Comparison of ENCODE assay signal across 10 cellular contexts in genomic region chr15:59296181-59296617, GRCh38.
DNase-seq lines count a peak whose midpoint lies in the region; ATAC-seq and TF ChIP-seq lines count a peak whose summit lies in the region.
"Had no signal": no experiment of that assay in that cellular context is flagged by ENCODE, and none has a peak within 500 bp of the region (broad histone marks: within the 10 kb centered on the region; RNA-seq: fewer than 3 reads in every experiment).

No MANE protein-coding gene starts in this region.

- H3K4me3 Mint-ChIP-seq in WTC11 = no peak overlapping the region

- DNase-seq in H4 (ENCODE audit: low spot score) = peak; percentile 83
- DNase-seq in WTC11 (ENCODE audit: low spot score) = no peak
- peak; percentile 81 for DNase-seq in foreskin melanocyte
- no peak for DNase-seq in midbrain (lab: John Stamatoyannopoulos, UW)
- no peak for DNase-seq in SIG-M5 treated with dmso at 0.1 percent for 504 hours (lab: John Stamatoyannopoulos, UW; ENCODE audit: unreplicated experiment)
- no peak for DNase-seq in DMS79 (lab: John Stamatoyannopoulos, UW)
- DNase-seq: activated CD8-positive, alpha-beta memory T cell treated with anti-CD3 and anti-CD28 coated beads, Interleukin-2, amount 50 U/mL, for 4 hours; NCI-H524 had no signal

- no peaks in the 10 kb centered on the region for H3K9me3 ChIP-seq in skeletal muscle tissue (ENCODE audit: control insufficient read depth in 3 of 3, low read length in 3 of 3)

- no peaks in the 10 kb centered on the region for H3K27me3 Mint-ChIP-seq in WTC11 (ENCODE audit: low read depth)

- TF ChIP-seq CTCF in WTC11 (IDR thresholded peaks at IDR 0.05) = no peak

- peak overlapping the region in 1 of 3 donors; percentile 3 for H3K9ac ChIP-seq in skeletal muscle tissue (ENCODE audit: low read depth in 1 of 3, low read length in 3 of 3)

- POLR2A ChIA-PET in WTC11 (lab: Charles Lee) = interaction anchor here (1.1 kb wide), 1 partner anchor 77 kb away, joined by 3 read pairs; the partner anchor contains the start of gene MYO1E

- ATAC-seq in WTC11 (no peak; the same call in none of the 2 replicates), HG02938 (IDR thresholded peaks at IDR 0.05; ENCODE audit: unreplicated experiment) (no peak)

- no peaks in the 10 kb centered on the region for H3K36me3 Mint-ChIP-seq in WTC11

- H3K36me3 ChIP-seq in skeletal muscle tissue (ENCODE audit: control insufficient read depth in 3 of 3, insufficient read depth in 3 of 3, low read length in 3 of 3) = no peaks in the 10 kb centered on the region

- H3K4me1 ChIP-seq in skeletal muscle tissue (ENCODE audit: control insufficient read depth in 3 of 3, insufficient read depth in 3 of 3, low read length in 3 of 3) = peaks cover 32 to 49% (median 32%) of the 10 kb centered on the region in 3 donors

- CTCF ChIA-PET in WTC11 (lab: Charles Lee) = interaction anchor here (1.2 kb wide), 1 partner anchor 49 kb away, joined by 3 read pairs; no protein-coding TSS in a partner anchor

- peak overlapping the region; percentile 79 for H3K27ac ChIP-seq in skeletal muscle tissue (ENCODE audit: low read depth, low read length)

- H3K9me3 Mint-ChIP-seq in WTC11 = no peaks in the 10 kb centered on the region

- peaks cover 59% of the 10 kb centered on the region for H3K4me1 Mint-ChIP-seq in WTC11

- H3K27ac Mint-ChIP-seq in WTC11 = peak overlapping the region; percentile 71

- no peaks in the 10 kb centered on the region for H3K27me3 ChIP-seq in skeletal muscle tissue (ENCODE audit: control insufficient read depth in 3 of 3, insufficient read depth in 3 of 3, low read length in 3 of 3)

- peak overlapping the region in 1 of 3 donors; percentile 33 for H3K4me3 ChIP-seq in skeletal muscle tissue (ENCODE audit: low read length in 3 of 3)

TF ChIP-seq in WTC11, 78 proteins besides CTCF, POLR2A, EP300 and RAD21 (continues in another document):
- TF ChIP-seq IRF1 (CRISPR knock-in tag; IDR thresholded peaks at IDR 0.05) (no peak), ZNF423 (CRISPR knock-in tag; IDR thresholded peaks at IDR 0.05) (no peak), ATF1 (CRISPR knock-in tag; IDR thresholded peaks at IDR 0.05) (no peak), PREB (CRISPR knock-in tag; IDR thresholded peaks at IDR 0.05; ENCODE audit: borderline replicate concordance) (no peak), ESRRA (CRISPR knock-in tag; IDR thresholded peaks at IDR 0.05; ENCODE audit: borderline replicate concordance) (no peak), NR2C2 (CRISPR knock-in tag; IDR thresholded peaks at IDR 0.05) (no peak), STAT6 (CRISPR knock-in tag; conservative IDR thresholded peaks at IDR 0.05; ENCODE audit: low read depth) (no peak), ATF6 (CRISPR knock-in tag; IDR thresholded peaks at IDR 0.05) (no peak), TEAD4 (CRISPR knock-in tag; IDR thresholded peaks at IDR 0.05) (no peak), ZBTB43 (CRISPR knock-in tag; IDR thresholded peaks at IDR 0.05) (no peak), ZNF138 (CRISPR knock-in tag; conservative IDR thresholded peaks at IDR 0.05) (no peak)
- TF ChIP-seq, protein P1, sequence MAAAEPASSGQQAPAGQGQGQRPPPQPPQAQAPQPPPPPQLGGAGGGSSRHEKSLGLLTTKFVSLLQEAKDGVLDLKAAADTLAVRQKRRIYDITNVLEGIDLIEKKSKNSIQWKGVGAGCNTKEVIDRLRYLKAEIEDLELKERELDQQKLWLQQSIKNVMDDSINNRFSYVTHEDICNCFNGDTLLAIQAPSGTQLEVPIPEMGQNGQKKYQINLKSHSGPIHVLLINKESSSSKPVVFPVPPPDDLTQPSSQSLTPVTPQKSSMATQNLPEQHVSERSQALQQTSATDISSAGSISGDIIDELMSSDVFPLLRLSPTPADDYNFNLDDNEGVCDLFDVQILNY (CRISPR knock-in tag; IDR thresholded peaks at IDR 0.05) = no peak
- TF ChIP-seq, protein P2, sequence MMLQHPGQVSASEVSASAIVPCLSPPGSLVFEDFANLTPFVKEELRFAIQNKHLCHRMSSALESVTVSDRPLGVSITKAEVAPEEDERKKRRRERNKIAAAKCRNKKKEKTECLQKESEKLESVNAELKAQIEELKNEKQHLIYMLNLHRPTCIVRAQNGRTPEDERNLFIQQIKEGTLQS (CRISPR knock-in tag; conservative IDR thresholded peaks at IDR 0.05) = no peak

Comparison
In these comparisons a context has a peak if more than half of its experiments do, and no peak if none do; other contexts are left out.
1. DNase-seq: peak in H4 (single experiment) and foreskin melanocyte (single experiment); none in WTC11 (single experiment), midbrain (single experiment), SIG-M5 treated with dmso at 0.1 percent for 504 hours (single experiment) and DMS79 (single experiment).